Comparison of ENCODE assay signal across 29 cellular contexts in genomic region chr18:765764-766549, GRCh38. TPM values are rescaled to one million over a fixed set of nuclear protein-coding genes. Genes with fewer than 3 reads are reported as not detected.
DNase-seq lines count a peak whose midpoint lies in the region; ATAC-seq, FAIRE-seq and TF ChIP-seq lines count a peak whose summit lies in the region.
"Had no signal": no experiment of that assay in that cellular context is flagged by ENCODE, and none has a peak within 500 bp of the region (broad histone marks: within the 10 kb centered on the region; RNA-seq: fewer than 3 reads in every experiment).

No MANE protein-coding gene starts in this region.

- peak; percentile 36 for ATAC-seq in left lung
- ATAC-seq: activated CD8-positive, alpha-beta T cell treated with anti-CD3 and anti-CD28 coated beads, Interleukin-2, amount 10 ng/mL, durations not matched to agents 7 days and 5 days; esophagus mucosa had no signal

- no peaks in the 10 kb centered on the region for H3K27me3 ChIP-seq in WERI-Rb-1 (ENCODE audit: insufficient read depth, low read depth, severe bottlenecking)
- H3K27me3 ChIP-seq in left lung: no peaks in the 10 kb centered on the region
- H3K27me3 ChIP-seq: BE2C, MG63, SJCRH30, tibial artery had no signal

- peak; percentile 63 for DNase-seq in DMS53 (lab: John Stamatoyannopoulos, UW)
- DNase-seq in NCI-H2029 treated with DMSO at 0.1 percent for 48 hours (lab: John Stamatoyannopoulos, UW): peak; percentile 24
- peak; percentile 26 for DNase-seq in WERI-Rb-1
- no peak for DNase-seq in left lung
- no peak for DNase-seq in HTR-8/SVneo (ENCODE audit: insufficient read length, low spot score)
- DNase-seq in activated naive CD4-positive, alpha-beta T cell treated with anti-CD3 and anti-CD28 coated beads, Interleukin-2, amount 10 ng/mL, durations not matched to agents 7 days and 5 days: no peak
- no peak for DNase-seq in posterior vena cava (ENCODE audit: low spot score)
- DNase-seq: activated CD4-positive, alpha-beta T cell treated with anti-CD3 and anti-CD28 coated beads for 1 hour; activated CD8-positive, alpha-beta T cell treated with anti-CD3 and anti-CD28 coated beads, Interleukin-2, amount 10 ng/mL, durations not matched to agents 7 days and 5 days; anterior cingulate cortex; BE2C; CD8-positive, alpha-beta memory T cell; effector CD8-positive, alpha-beta T cell; H9; KBM-7; left ventricle myocardium inferior; MG63; naive B cell; NCI-H1417; NCI-H2171; NCI-H526; SJCRH30; stimulated activated CD8-positive, alpha-beta memory T cell treated with anti-CD3 and anti-CD28 coated beads, Interleukin-4, amount 100 ng/mL, for 48 hours; tibial artery had no signal

- no peak overlapping the region; the same call in 1 of the 2 replicates for H3K27ac ChIP-seq in WERI-Rb-1
- H3K27ac ChIP-seq in left lung: no peak overlapping the region
- H3K27ac ChIP-seq: left ventricle myocardium inferior, SJCRH30, skin epidermis, tibial artery had no signal

- intact Hi-C loops in left lung (cut with DNase I): no loop called here
- intact Hi-C loops in posterior vena cava (cut with DNase I): no loop called here

- H3K4me1 ChIP-seq in left lung: no peaks in the 10 kb centered on the region
- H3K4me1 ChIP-seq: BE2C, SJCRH30 had no signal

- TF ChIP-seq CTCF in WERI-Rb-1 (IDR thresholded peaks at IDR 0.05; ENCODE audit: low read depth, low read length): no peak
- TF ChIP-seq CTCF in left lung (IDR thresholded peaks at IDR 0.05): no peak

- peaks cover 2% of the 10 kb centered on the region for H3K36me3 Mint-ChIP-seq in activated naive CD4-positive, alpha-beta T cell treated with anti-CD3 and anti-CD28 coated beads, Interleukin-2, amount 10 ng/mL, durations not matched to agents 7 days and 5 days
- H3K36me3 Mint-ChIP-seq: CD8-positive, alpha-beta memory T cell; naive B cell had no signal

- H3K4me3 Mint-ChIP-seq in activated naive CD4-positive, alpha-beta T cell treated with anti-CD3 and anti-CD28 coated beads, Interleukin-2, amount 10 ng/mL, durations not matched to agents 7 days and 5 days: no peak overlapping the region
- H3K4me3 Mint-ChIP-seq: activated CD8-positive, alpha-beta T cell treated with anti-CD3 and anti-CD28 coated beads, Interleukin-2, amount 10 ng/mL, durations not matched to agents 7 days and 5 days; activated naive CD8-positive, alpha-beta T cell; CD8-positive, alpha-beta memory T cell; H9; mesothelial cell of epicardium; naive B cell had no signal

- peaks cover 8% of the 10 kb centered on the region for H3K4me1 Mint-ChIP-seq in activated naive CD4-positive, alpha-beta T cell treated with anti-CD3 and anti-CD28 coated beads, Interleukin-2, amount 10 ng/mL, durations not matched to agents 7 days and 5 days
- H3K4me1 Mint-ChIP-seq: naive B cell had no signal

- H3K27ac Mint-ChIP-seq in activated naive CD4-positive, alpha-beta T cell treated with anti-CD3 and anti-CD28 coated beads, Interleukin-2, amount 10 ng/mL, durations not matched to agents 7 days and 5 days: no peak overlapping the region
- H3K27ac Mint-ChIP-seq: activated CD8-positive, alpha-beta T cell treated with anti-CD3 and anti-CD28 coated beads, Interleukin-2, amount 10 ng/mL, durations not matched to agents 7 days and 5 days; activated naive CD8-positive, alpha-beta T cell; CD8-positive, alpha-beta memory T cell; H9; mesothelial cell of epicardium; naive B cell had no signal

- H3K4me3 ChIP-seq in WERI-Rb-1 (ENCODE audit: low read depth, low read length) (no peak overlapping the region), left lung (no peak overlapping the region)
- H3K4me3 ChIP-seq: left ventricle myocardium inferior, MG63, SJCRH30, skin epidermis, tibial artery had no signal

- H3K27me3 Mint-ChIP-seq in activated naive CD4-positive, alpha-beta T cell treated with anti-CD3 and anti-CD28 coated beads, Interleukin-2, amount 10 ng/mL, durations not matched to agents 7 days and 5 days: no peaks in the 10 kb centered on the region
- H3K27me3 Mint-ChIP-seq: activated naive CD8-positive, alpha-beta T cell had no signal

- no peak for FAIRE-seq in HTR-8/SVneo (lab: Jason Lieb, UNC)
- FAIRE-seq: colon had no signal

- no peaks in the 10 kb centered on the region for H3K9me3 Mint-ChIP-seq in activated naive CD4-positive, alpha-beta T cell treated with anti-CD3 and anti-CD28 coated beads, Interleukin-2, amount 10 ng/mL, durations not matched to agents 7 days and 5 days
- H3K9me3 Mint-ChIP-seq: CD8-positive, alpha-beta memory T cell; H9 had no signal

- CTCF ChIA-PET in activated naive CD4-positive, alpha-beta T cell treated with anti-CD3 and anti-CD28 coated beads, Interleukin-2, amount 10 ng/mL, durations not matched to agents 7 days and 5 days (lab: Charles Lee): no interaction called here

- H3K36me3 ChIP-seq in WERI-Rb-1 (no peaks in the 10 kb centered on the region), left lung (no peaks in the 10 kb centered on the region)
- H3K36me3 ChIP-seq: BE2C, left ventricle myocardium inferior, MG63, tibial artery had no signal

- no peaks in the 10 kb centered on the region for H3K9me3 ChIP-seq in WERI-Rb-1 (ENCODE audit: severe bottlenecking)
- H3K9me3 ChIP-seq in left lung: no peaks in the 10 kb centered on the region
- H3K9me3 ChIP-seq: BE2C, left ventricle myocardium inferior, MG63, tibial artery had no signal

RNA-seq across cellular contexts. Expression of gene YES1, which starts 46.1 kb away (rescaled TPM):
- total RNA-seq in left lung (10 to 100 TPM; 36.9 to 41.9 TPM), posterior vena cava (10 to 100 TPM; 28.7 to 51.6 TPM)

RNA-seq across cellular contexts. Expression of gene ENOSF1, which starts 53.5 kb away (rescaled TPM):
- total RNA-seq in left lung: 10 to 100 TPM; 72.7 to 96.7 TPM
- total RNA-seq in posterior vena cava: 10 to 100 TPM; 38.1 to 57.7 TPM

Comparison
In these comparisons a context has a peak if more than half of its experiments do, and no peak if none do; other contexts are left out.
1. DNase-seq: peak in DMS53 (single experiment), NCI-H2029 treated with DMSO at 0.1 percent for 48 hours (single experiment) and WERI-Rb-1 (single experiment); none in left lung (0 of 2), HTR-8/SVneo (single experiment), activated naive CD4-positive, alpha-beta T cell treated with anti-CD3 and anti-CD28 coated beads, Interleukin-2, amount 10 ng/mL, durations not matched to agents 7 days and 5 days (single experiment) and posterior vena cava (single experiment).